In the genomic region with DNA sequence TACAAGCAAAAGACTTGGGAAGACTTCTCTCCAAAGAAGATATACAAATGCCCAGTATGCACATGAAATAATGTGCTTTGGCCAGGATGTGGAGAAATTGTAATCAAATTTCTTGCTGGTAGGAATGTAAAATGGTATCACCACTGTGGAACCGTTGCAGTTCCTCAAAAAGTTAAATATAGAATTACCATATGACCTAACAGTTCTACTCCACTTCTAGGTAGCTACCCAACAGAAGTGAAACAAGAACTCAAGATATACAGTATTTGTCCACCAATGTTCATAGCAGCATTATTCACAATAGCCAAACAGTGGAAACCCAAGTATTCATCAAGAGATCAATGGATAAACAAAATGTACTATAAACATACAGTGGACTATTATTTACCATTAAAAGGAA, we compare ENCODE assay signal across 16 cellular contexts.
DNase-seq lines count a peak whose midpoint lies in the region; ATAC-seq and TF ChIP-seq lines count a peak whose summit lies in the region.
"Had no signal": no experiment of that assay in that cellular context is flagged by ENCODE, and none has a peak within 500 bp of the region (broad histone marks: within the 10 kb centered on the region; RNA-seq: fewer than 3 reads in every experiment).

No MANE protein-coding gene starts in this region.

- peak overlapping the region; percentile 25 for H3K27ac Mint-ChIP-seq in memory B cell
- H3K27ac Mint-ChIP-seq: CD4-positive, CD25-positive, alpha-beta regulatory T cell had no signal

- CTCF ChIA-PET in RWPE1 (lab: Yijun Ruan, JAX), result no interaction called here

- no peaks in the 10 kb centered on the region for H3K9me3 ChIP-seq in smooth muscle cell (replicated peaks; ENCODE audit: low read depth)
- H3K9me3 ChIP-seq: tibial nerve had no signal

- TF ChIP-seq CTCF in RWPE1 (conservative IDR thresholded peaks at IDR 0.05; ENCODE audit: low read depth) (no peak), smooth muscle cell (IDR thresholded peaks at IDR 0.05; ENCODE audit: borderline replicate concordance, insufficient read depth, poor library complexity, severe bottlenecking) (no peak)

- WGBS in smooth muscle cell (ENCODE audit: low lambda C conversion rate), result 94% methylated on average over 1 of the region's 1 CpG

- H3K4me1 ChIP-seq in smooth muscle cell (ENCODE audit: low read depth), result no peaks in the 10 kb centered on the region
- H3K4me1 ChIP-seq: tibial nerve had no signal

- no peaks in the 10 kb centered on the region for H3K27me3 ChIP-seq in smooth muscle cell (ENCODE audit: low read depth)
- H3K27me3 ChIP-seq: tibial nerve had no signal

- H3K4me3 Mint-ChIP-seq in memory B cell, result no peak overlapping the region
- H3K4me3 Mint-ChIP-seq: CD4-positive, CD25-positive, alpha-beta regulatory T cell had no signal

- H3K4me3 ChIP-seq in smooth muscle cell, result no peak overlapping the region
- H3K4me3 ChIP-seq: lung, tibial nerve had no signal

- peaks cover 8% of the 10 kb centered on the region for H3K4me1 Mint-ChIP-seq in memory B cell

- peaks cover 5% of the 10 kb centered on the region for H3K36me3 ChIP-seq in smooth muscle cell (ENCODE audit: low read depth)

- H3K9ac ChIP-seq in smooth muscle cell (ENCODE audit: low read depth), result no peak overlapping the region

- H3K79me2 ChIP-seq in smooth muscle cell (ENCODE audit: low read depth), result no peaks in the 10 kb centered on the region

- peaks cover 4% of the 10 kb centered on the region for H3K36me3 Mint-ChIP-seq in memory B cell

- no peaks in the 10 kb centered on the region for H3F3A ChIP-seq in smooth muscle cell (ENCODE audit: low read depth)

- H3K27ac ChIP-seq in RWPE1, result no peak overlapping the region
- no peak overlapping the region for H3K27ac ChIP-seq in smooth muscle cell (ENCODE audit: low read depth)
- H3K27ac ChIP-seq: tibial nerve had no signal

- DNase-seq in memory B cell (ENCODE audit: low spot score in 2 of 2) (no peak), RWPE1 (ENCODE audit: low spot score) (no peak), smooth muscle cell (lab: John Stamatoyannopoulos, UW; ENCODE audit: unreplicated experiment) (no peak), iPS-NIHi7 (ENCODE audit: extremely low spot score) (no peak)
- DNase-seq: CD4-positive, CD25-positive, alpha-beta regulatory T cell; NCI-H146; NCI-H748 treated with DMSO at 0.1 percent for 48 hours; stimulated activated CD4-positive, alpha-beta T cell treated with anti-CD3 and anti-CD28 coated beads, Interleukin-12 subunit alpha, Interleukin-12 subunit beta, amount 100 ng/mL, for 4 hours had no signal

- H2AFZ ChIP-seq in smooth muscle cell (ENCODE audit: low read depth), result no peak overlapping the region

- no peak overlapping the region for H3K4me2 ChIP-seq in smooth muscle cell

- ATAC-seq in GM18907 (IDR thresholded peaks at IDR 0.05; ENCODE audit: unreplicated experiment) (peak; percentile 73), HG02642 (IDR thresholded peaks at IDR 0.05; ENCODE audit: poor library complexity, unreplicated experiment) (peak; percentile 56), HG03521 (IDR thresholded peaks at IDR 0.05; ENCODE audit: unreplicated experiment) (peak; percentile 70), memory B cell (ENCODE audit: low read depth) (peak; percentile 85), HG02970 (IDR thresholded peaks at IDR 0.05; ENCODE audit: low FRiP score, unreplicated experiment) (no peak)
- ATAC-seq: HepG2, SK-N-SH treated with all-trans-retinoic acid at 6 μM for 48 hours had no signal

- H4K20me1 ChIP-seq in smooth muscle cell (ENCODE audit: low read depth), result no peaks in the 10 kb centered on the region

- POLR2A ChIA-PET in RWPE1 (lab: Yijun Ruan, JAX; ENCODE audit: low non-redundant PET), result interaction anchor here (0.6 kb wide), 1 partner anchor 589 kb away, joined by 3 read pairs; no protein-coding TSS in a partner anchor

- H3K9me3 Mint-ChIP-seq in memory B cell, result peaks cover 1% of the 10 kb centered on the region
- H3K9me3 Mint-ChIP-seq: CD4-positive, CD25-positive, alpha-beta regulatory T cell had no signal

- no peaks in the 10 kb centered on the region for H3K27me3 Mint-ChIP-seq in memory B cell
- H3K27me3 Mint-ChIP-seq: CD4-positive, CD25-positive, alpha-beta regulatory T cell had no signal
